In the genomic region with DNA sequence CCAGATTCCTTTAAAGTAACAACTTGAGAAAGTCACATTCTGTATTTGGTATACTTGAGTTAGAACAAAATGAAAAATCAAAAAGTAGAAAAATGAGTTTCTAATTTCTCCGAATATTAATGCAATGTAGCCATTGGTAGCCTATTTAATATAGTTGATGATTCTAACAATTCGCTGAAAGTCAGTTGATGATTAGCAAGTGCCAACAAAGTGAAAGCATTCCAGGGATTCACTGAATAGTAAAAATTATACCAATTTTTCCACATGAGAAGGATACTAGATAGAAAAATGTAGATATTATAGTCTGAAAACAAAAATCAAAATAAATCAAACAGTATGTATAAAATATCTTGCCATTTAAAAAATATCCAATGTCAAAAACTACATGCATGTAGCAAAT, we compare ENCODE assay signal across 22 cellular contexts.
DNase-seq lines count a peak whose midpoint lies in the region; TF ChIP-seq lines count a peak whose summit lies in the region.
"Had no signal": no experiment of that assay in that cellular context is flagged by ENCODE, and none has a peak within 500 bp of the region (broad histone marks: within the 10 kb centered on the region; RNA-seq: fewer than 3 reads in every experiment).

No MANE protein-coding gene starts in this region.

- peaks cover 5% of the 10 kb centered on the region for H3K27me3 Mint-ChIP-seq in neural progenitor cell (ENCODE audit: insufficient read depth, low read depth)

- BruUV-seq in A673 (replicated peaks; lab: Mats Ljungman, UMichigan): no TSS peak

- no peak for TF ChIP-seq CTCF in A673 (conservative IDR thresholded peaks at IDR 0.05; ENCODE audit: low read depth, low read length)
- TF ChIP-seq CTCF in neural progenitor cell (IDR thresholded peaks at IDR 0.05): no peak
- no peak for TF ChIP-seq CTCF in SK-N-SH (IDR thresholded peaks at IDR 0.05)
- no peak for TF ChIP-seq CTCF in right atrium auricular region (IDR thresholded peaks at IDR 0.05)

- H3K9me2 ChIP-seq in SK-N-SH: no peaks in the 10 kb centered on the region

- H4K20me1 ChIP-seq in neural progenitor cell (ENCODE audit: low read depth) (no peaks in the 10 kb centered on the region), SK-N-SH (ENCODE audit: insufficient read depth) (no peaks in the 10 kb centered on the region)

- TF ChIP-seq EP300 in SK-N-SH (IDR thresholded peaks at IDR 0.05; ENCODE audit: borderline replicate concordance in 1 of 2, low read depth in 1 of 2, low read length in 1 of 2): no peak

- peaks cover 32% of the 10 kb centered on the region for H3K4me1 Mint-ChIP-seq in neural progenitor cell
- H3K4me1 Mint-ChIP-seq: CD4-positive, CD25-positive, alpha-beta regulatory T cell had no signal

- H3K27ac ChIP-seq in A673 (ENCODE audit: low read depth, low read length, poor library complexity, severe bottlenecking) (peak overlapping the region; percentile 43), HUES64 (ENCODE audit: low read depth, low read length) (peak overlapping the region; percentile 76), iPS-20b (ENCODE audit: low read length) (no peak overlapping the region), neural progenitor cell (peak overlapping the region; percentile 49), SK-N-SH (ENCODE audit: low read depth in 2 of 2, low read length in 1 of 2) (no peak overlapping the region), right atrium auricular region (no peak overlapping the region)
- H3K27ac ChIP-seq: KMS-11 had no signal

- H3K27me3 ChIP-seq in A673 (replicated peaks; ENCODE audit: insufficient read depth, low read depth, low read length, poor library complexity): no peaks in the 10 kb centered on the region
- no peaks in the 10 kb centered on the region for H3K27me3 ChIP-seq in HUES64 (ENCODE audit: insufficient read depth, low read length)
- no peaks in the 10 kb centered on the region for H3K27me3 ChIP-seq in iPS-20b (ENCODE audit: insufficient read depth, low read length)
- H3K27me3 ChIP-seq in neural progenitor cell: no peaks in the 10 kb centered on the region
- no peaks in the 10 kb centered on the region for H3K27me3 ChIP-seq in SK-N-SH (ENCODE audit: insufficient read depth)
- H3K27me3 ChIP-seq in right atrium auricular region: no peaks in the 10 kb centered on the region
- H3K27me3 ChIP-seq: BE2C had no signal

- no peak for TF ChIP-seq RAD21 in SK-N-SH (IDR thresholded peaks at IDR 0.05; ENCODE audit: low read length)

- H3K9me3 ChIP-seq in A673 (ENCODE audit: low read depth, low read length, poor library complexity, severe bottlenecking) (peaks cover 11% of the 10 kb centered on the region), HUES64 (ENCODE audit: insufficient read depth, low read depth, low read length) (peaks cover 8% of the 10 kb centered on the region), iPS-20b (ENCODE audit: insufficient read depth, low read depth, low read length) (peaks cover 6% of the 10 kb centered on the region; the same call in 1 of the 2 replicates), neural progenitor cell (ENCODE audit: low read depth) (no peaks in the 10 kb centered on the region), SK-N-SH (0 out of 2 replicates have a peak, but pooled peaks cover 4% of the 10 kb centered on the region), right atrium auricular region (peaks cover 0 to 22% of the 10 kb centered on the region in 2 donors)
- H3K9me3 ChIP-seq: BE2C had no signal

- no peak for DNase-seq in A673 (ENCODE audit: low spot score)
- no peak for DNase-seq in neural progenitor cell (ENCODE audit: low spot score)
- no peak for DNase-seq in SK-N-SH
- no peak for DNase-seq in foreskin melanocyte
- no peak for DNase-seq in activated naive CD4-positive, alpha-beta T cell treated with Interleukin-2 at 50 U/mL for 16 hours
- no peak for DNase-seq in right atrium auricular region (ENCODE audit: low spot score)
- DNase-seq: 8988T; BE2C; CD4-positive, CD25-positive, alpha-beta regulatory T cell; DMS153; GOT3; NCI-H1417 treated with DMSO at 0.1 percent for 48 hours; NCI-H187 treated with DMSO at 0.1 percent for 48 hours; NCI-H2227 treated with DMSO at 0.1 percent for 48 hours; NCI-H510A treated with DMSO at 0.1 percent for 48 hours; NCI-H82; OCI-M1; Right ventricle myocardium superior had no signal

- peaks cover 10% of the 10 kb centered on the region for H3K36me3 Mint-ChIP-seq in neural progenitor cell
- H3K36me3 Mint-ChIP-seq: CD4-positive, CD25-positive, alpha-beta regulatory T cell had no signal

- 83% methylated on average over 2 of the region's 2 CpGs for whole genome bisulfite sequencing in HUES64
- WGBS in SK-N-SH (ENCODE audit: low lambda C conversion rate): 66% methylated on average over 2 of the region's 2 CpGs

- CTCF ChIA-PET in A673 (lab: Charles Lee): interaction anchor here (1.5 kb wide), 1 partner anchor 40 kb away, joined by 5 read pairs; no protein-coding TSS in a partner anchor
- CTCF ChIA-PET in SK-N-SH (lab: Yijun Ruan, JAX): interaction anchor here (1.1 to 1.4 kb wide), 2 partner anchors 18 to 213 kb away, joined by 3 read pairs; no protein-coding TSS in a partner anchor

- no peak overlapping the region for H2AFZ ChIP-seq in neural progenitor cell (replicated peaks)
- H2AFZ ChIP-seq in SK-N-SH (ENCODE audit: low read depth): no peak overlapping the region

- peak overlapping the region; percentile 65 for H3K27ac Mint-ChIP-seq in neural progenitor cell
- H3K27ac Mint-ChIP-seq: CD4-positive, CD25-positive, alpha-beta regulatory T cell had no signal

- H3K36me3 ChIP-seq in A673 (ENCODE audit: insufficient read depth, low read length, poor library complexity, severe bottlenecking) (no peaks in the 10 kb centered on the region), HUES64 (ENCODE audit: insufficient read depth, low read length) (no peaks in the 10 kb centered on the region; the same call in 1 of the 2 replicates), iPS-20b (ENCODE audit: insufficient read depth, low read depth, low read length) (no peaks in the 10 kb centered on the region), neural progenitor cell (no peaks in the 10 kb centered on the region), SK-N-SH (replicated peaks in 1 of 2; ENCODE audit: control insufficient read depth in 1 of 2, insufficient read depth in 2 of 2, low read length in 1 of 2) (no peaks in the 10 kb centered on the region), right atrium auricular region (no peaks in the 10 kb centered on the region)
- H3K36me3 ChIP-seq: BE2C had no signal

- peak overlapping the region; percentile 30 for H3K4me3 Mint-ChIP-seq in neural progenitor cell
- H3K4me3 Mint-ChIP-seq: CD4-positive, CD25-positive, alpha-beta regulatory T cell had no signal

- H3K4me1 ChIP-seq in A673 (ENCODE audit: insufficient read depth, low read length, poor library complexity, severe bottlenecking): peaks cover 24% of the 10 kb centered on the region
- peaks cover 32% of the 10 kb centered on the region for H3K4me1 ChIP-seq in HUES64 (ENCODE audit: insufficient read depth, low read length)
- peaks cover 28% of the 10 kb centered on the region for H3K4me1 ChIP-seq in iPS-20b (ENCODE audit: insufficient read depth, low read length)
- peaks cover 22% of the 10 kb centered on the region for H3K4me1 ChIP-seq in neural progenitor cell
- peaks cover 0 to 7% of the 10 kb centered on the region in 2 experiments; a peak in 1 of 4 replicates for H3K4me1 ChIP-seq in SK-N-SH (ENCODE audit: control insufficient read depth in 1 of 2, insufficient read depth in 2 of 2, low read depth in 1 of 2, low read length in 1 of 2)
- no peaks in the 10 kb centered on the region for H3K4me1 ChIP-seq in right atrium auricular region
- H3K4me1 ChIP-seq: BE2C had no signal

- H3K4me3 ChIP-seq in A673 (ENCODE audit: low read depth, low read length, poor library complexity, severe bottlenecking): peak overlapping the region; percentile 8
- H3K4me3 ChIP-seq in HUES64 (ENCODE audit: low read length): no peak overlapping the region
- H3K4me3 ChIP-seq in iPS-20b (ENCODE audit: low read length): peak overlapping the region; percentile 44; the same call in 1 of the 2 replicates
- no peak overlapping the region for H3K4me3 ChIP-seq in neural progenitor cell
- H3K4me3 ChIP-seq in SK-N-SH (ENCODE audit: low read depth in 2 of 2, low read length in 1 of 2): no peak overlapping the region
- no peak overlapping the region for H3K4me3 ChIP-seq in right atrium auricular region
- H3K4me3 ChIP-seq: GM12878 had no signal

- H3K79me2 ChIP-seq in neural progenitor cell (ENCODE audit: low read depth) (no peaks in the 10 kb centered on the region), SK-N-SH (ENCODE audit: insufficient read depth) (no peaks in the 10 kb centered on the region)

- intact Hi-C loops in A673 (cut with micrococcal nuclease; ENCODE audit: unreplicated experiment): no loop called here

- POLR2A ChIA-PET in A673 (lab: Charles Lee; ENCODE audit: low non-redundant PET) (no interaction called here), SK-N-SH (lab: Yijun Ruan, JAX) (no interaction called here)

- H3K9me3 Mint-ChIP-seq in neural progenitor cell: peaks cover 41% of the 10 kb centered on the region

- no peak overlapping the region for H3K9ac ChIP-seq in HUES64 (ENCODE audit: low read depth, low read length)
- peak overlapping the region; percentile 50; the same call in 1 of the 2 replicates for H3K9ac ChIP-seq in iPS-20b (ENCODE audit: low read depth, low read length)
- H3K9ac ChIP-seq in neural progenitor cell: no peak overlapping the region
- H3K9ac ChIP-seq in SK-N-SH: no peak overlapping the region
- H3K9ac ChIP-seq: KMS-11 had no signal

- H3F3A ChIP-seq in neural progenitor cell (ENCODE audit: low read depth) (no peaks in the 10 kb centered on the region), SK-N-SH (replicated peaks; ENCODE audit: insufficient read depth) (no peaks in the 10 kb centered on the region)

- peak overlapping the region; percentile 48 for H3K4me2 ChIP-seq in neural progenitor cell
- H3K4me2 ChIP-seq in SK-N-SH: no peak overlapping the region
- H3K4me2 ChIP-seq: KMS-11 had no signal

TF ChIP-seq in SK-N-SH, 30 proteins besides CTCF, POLR2A, EP300 and RAD21 (continues in another document):
- TF ChIP-seq TEAD4 (IDR thresholded peaks at IDR 0.05; ENCODE audit: borderline replicate concordance, insufficient read depth) (no peak), SIN3A (IDR thresholded peaks at IDR 0.05; ENCODE audit: borderline replicate concordance, low read depth, low read length) (no peak), FOXJ3 (CRISPR knock-in tag; IDR thresholded peaks at IDR 0.05) (no peak), YY1 (IDR thresholded peaks at IDR 0.05; ENCODE audit: low read depth) (no peak)
- TF ChIP-seq, protein P1, sequence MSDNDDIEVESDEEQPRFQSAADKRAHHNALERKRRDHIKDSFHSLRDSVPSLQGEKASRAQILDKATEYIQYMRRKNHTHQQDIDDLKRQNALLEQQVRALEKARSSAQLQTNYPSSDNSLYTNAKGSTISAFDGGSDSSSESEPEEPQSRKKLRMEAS (IDR thresholded peaks at IDR 0.05; ENCODE audit: low read depth): no peak

Comparison
In these comparisons a context has a peak if more than half of its experiments do, and no peak if none do; other contexts are left out.
1. H3K27ac ChIP-seq: peak in A673 (single experiment), HUES64 (single experiment) and neural progenitor cell (single experiment); none in iPS-20b (single experiment), SK-N-SH (0 of 2) and right atrium auricular region (0 of 2).
2. H3K4me3 ChIP-seq: peak in A673 (single experiment) and iPS-20b (single experiment); none in HUES64 (single experiment), neural progenitor cell (single experiment), SK-N-SH (0 of 2) and right atrium auricular region (0 of 2).